22 cellular contexts compared by ENCODE assay signal in genomic region chr13:25423831-25424230, GRCh38.
"Had no signal": no experiment of that assay in that cellular context is flagged by ENCODE, and none has a peak within 500 bp of the region (broad histone marks: within the 10 kb centered on the region; RNA-seq: fewer than 3 reads in every experiment).

No MANE protein-coding gene starts in this region.

- DNase-seq: colonic mucosa; cortex of kidney; effector CD8-positive, alpha-beta T cell; effector memory CD8-positive, alpha-beta T cell; endodermal cell; erythroblast; esophagus squamous epithelium; foreskin fibroblast; foreskin melanocyte; gastrocnemius medialis; glutamatergic neuron; head of caudate nucleus; heart right ventricle; hippocampal formation; left cardiac atrium; left lung; left ventricle myocardium superior; lower lobe of right lung; mesenchymal stem cell; mucosa of descending colon; naive B cell had no signal

- ATAC-seq: effector memory CD8-positive, alpha-beta T cell; esophagus mucosa; gastrocnemius medialis; heart right ventricle; left cardiac atrium; left lung; left ventricle myocardium superior; lower lobe of right lung; mucosa of descending colon had no signal
